Comparison of ENCODE assay signal across 8 cellular contexts in the genomic region with DNA sequence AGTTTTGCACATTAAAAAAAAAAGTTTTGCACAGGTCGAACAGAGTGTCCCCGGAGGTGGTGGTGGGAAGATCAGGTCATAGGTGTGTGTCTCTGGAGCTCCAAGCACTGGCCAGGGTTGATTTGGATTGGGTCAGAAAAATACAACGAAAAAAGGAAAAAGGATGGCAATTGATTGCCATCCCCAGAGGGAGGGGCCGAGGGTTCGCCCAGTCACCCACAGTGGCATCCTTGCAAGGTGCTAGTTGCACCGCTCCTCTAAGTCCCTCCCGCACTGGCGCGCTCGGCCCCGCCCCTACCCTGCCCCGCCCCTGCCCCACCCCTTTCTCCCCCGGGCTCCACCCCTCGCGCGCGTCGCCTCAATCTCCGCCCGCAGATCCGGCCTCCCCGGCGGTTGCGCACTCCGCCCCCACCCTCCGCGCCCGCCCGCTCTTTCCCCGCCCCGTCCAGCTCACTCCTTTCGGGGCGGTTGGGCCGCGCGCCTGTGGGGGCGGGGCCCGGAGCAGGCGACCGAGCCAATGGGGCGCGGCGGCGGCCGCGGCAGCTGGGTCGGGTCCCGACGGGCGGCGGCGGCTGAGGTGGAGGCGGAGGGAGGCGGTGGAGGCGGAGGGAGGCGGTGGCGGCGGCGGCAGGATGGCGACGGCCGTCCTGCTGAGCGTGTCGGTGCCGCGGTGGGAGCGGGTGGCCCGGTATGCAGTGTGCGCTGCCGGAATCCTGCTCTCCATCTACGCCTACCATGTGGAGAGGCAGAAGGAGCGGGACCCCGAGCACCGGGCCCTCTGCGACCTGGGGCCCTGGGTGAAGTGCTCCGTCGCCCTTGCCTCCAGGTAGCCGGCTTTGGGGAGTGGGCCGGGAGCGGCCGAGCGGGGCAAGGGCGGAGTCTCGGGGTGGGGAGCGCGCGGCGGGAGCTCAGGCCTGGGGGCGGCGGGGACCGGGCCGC. TPM values are rescaled to one million over a fixed set of nuclear protein-coding genes. Genes with fewer than 3 reads are reported as not detected.
A peak's percentile ranks its signal among the peaks of the same experiment; 100 is the strongest.
DNase-seq lines count a peak whose midpoint lies in the region; ATAC-seq and TF ChIP-seq lines count a peak whose summit lies in the region.

No MANE protein-coding gene starts in this region.

- no peaks in the 10 kb centered on the region for H3K36me3 Mint-ChIP-seq in activated T-helper 17 cell treated with anti-CD3 and anti-CD28 coated beads, Interleukin-2, amount 50 U/mL, for 72 hours (ENCODE audit: low read depth)
- H3K36me3 Mint-ChIP-seq in neural crest cell (ENCODE audit: low read depth): no peaks in the 10 kb centered on the region

- no peaks in the 10 kb centered on the region for H3K27me3 Mint-ChIP-seq in activated T-helper 17 cell treated with anti-CD3 and anti-CD28 coated beads, Interleukin-2, amount 50 U/mL, for 72 hours
- H3K27me3 Mint-ChIP-seq in neural crest cell (ENCODE audit: low read depth): no peaks in the 10 kb centered on the region
- H3K27me3 Mint-ChIP-seq in stimulated activated naive CD8-positive, alpha-beta T cell treated with anti-CD3 and anti-CD28 coated beads, Interleukin-15, amount 100 ng/mL, for 72 hours: no peaks in the 10 kb centered on the region

- H3K9me3 Mint-ChIP-seq in activated T-helper 17 cell treated with anti-CD3 and anti-CD28 coated beads, Interleukin-2, amount 50 U/mL, for 72 hours: no peaks in the 10 kb centered on the region
- no peaks in the 10 kb centered on the region for H3K9me3 Mint-ChIP-seq in neural crest cell
- H3K9me3 Mint-ChIP-seq in stimulated activated naive CD8-positive, alpha-beta T cell treated with anti-CD3 and anti-CD28 coated beads, Interleukin-15, amount 100 ng/mL, for 72 hours: peaks cover 0 to 3% of the 10 kb centered on the region in 2 donors

- H3K27ac Mint-ChIP-seq in activated T-helper 17 cell treated with anti-CD3 and anti-CD28 coated beads, Interleukin-2, amount 50 U/mL, for 72 hours: no peak overlapping the region
- H3K27ac Mint-ChIP-seq in neural crest cell (ENCODE audit: unreplicated experiment): no peak overlapping the region
- H3K27ac Mint-ChIP-seq in stimulated activated naive CD8-positive, alpha-beta T cell treated with anti-CD3 and anti-CD28 coated beads, Interleukin-15, amount 100 ng/mL, for 72 hours: peak overlapping the region; percentile 63 to 92

- H3K4me1 Mint-ChIP-seq in activated T-helper 17 cell treated with anti-CD3 and anti-CD28 coated beads, Interleukin-2, amount 50 U/mL, for 72 hours: peaks cover 7% of the 10 kb centered on the region
- peaks cover 14% of the 10 kb centered on the region for H3K4me1 Mint-ChIP-seq in neural crest cell
- H3K4me1 Mint-ChIP-seq in stimulated activated naive CD8-positive, alpha-beta T cell treated with anti-CD3 and anti-CD28 coated beads, Interleukin-15, amount 100 ng/mL, for 72 hours: peaks cover 16% of the 10 kb centered on the region

- H3K4me3 Mint-ChIP-seq in activated T-helper 17 cell treated with anti-CD3 and anti-CD28 coated beads, Interleukin-2, amount 50 U/mL, for 72 hours: peak overlapping the region; percentile 90
- H3K4me3 Mint-ChIP-seq in neural crest cell: peak overlapping the region; percentile 81
- H3K4me3 Mint-ChIP-seq in stimulated activated naive CD8-positive, alpha-beta T cell treated with anti-CD3 and anti-CD28 coated beads, Interleukin-15, amount 100 ng/mL, for 72 hours: peak overlapping the region; percentile 77 to 84

- TF ChIP-seq CTCF in neural crest cell (conservative IDR thresholded peaks at IDR 0.05): peak; percentile 49

- DNase-seq in ELF-1 (ENCODE audit: low read depth, low spot score) (peak; percentile 71), GOT3 (lab: John Stamatoyannopoulos, UW) (peak; percentile 85), Kasumi-1 (lab: John Stamatoyannopoulos, UW) (peak; percentile 81 to 83), RPMI7951 (ENCODE audit: low read depth) (peak; percentile 90), fibroblast of peridontal ligament (ENCODE audit: extremely low read depth) (peak; percentile 80), neural crest cell (ENCODE audit: low read depth, low spot score) (peak; percentile 79)
- DNase-seq in stimulated activated naive CD8-positive, alpha-beta T cell treated with anti-CD3 and anti-CD28 coated beads, Interleukin-15, amount 100 ng/mL, for 72 hours: peak; percentile 86 to 90

- ATAC-seq in activated T-helper 17 cell treated with anti-CD3 and anti-CD28 coated beads, Interleukin-2, amount 50 U/mL, for 72 hours (replicated peaks): peak; percentile 90
- peak; percentile 91 for ATAC-seq in stimulated activated naive CD8-positive, alpha-beta T cell treated with anti-CD3 and anti-CD28 coated beads, Interleukin-15, amount 100 ng/mL, for 72 hours

RNA-seq across cellular contexts. Expression of a gene that starts 31.5 kb away (rescaled TPM):
- total RNA-seq in RPMI7951 (2014; rRNA removed; shearing (Covaris generic)): 5.1 and 6.8 TPM in 2 replicates
- 10 to 100 TPM in 1 of 2 donors, 1 to 10 TPM in 1; 6.1 to 13.7 TPM for total RNA-seq in activated T-helper 17 cell treated with anti-CD3 and anti-CD28 coated beads, Interleukin-2, amount 50 U/mL, for 72 hours
- 33.0 and 38.1 TPM in 2 replicates for total RNA-seq in neural crest cell

RNA-seq across cellular contexts. Expression of a gene that starts 47.2 kb away (rescaled TPM):
- total RNA-seq in RPMI7951 (2014; rRNA removed; shearing (Covaris generic)): 2.4 and 3.7 TPM in 2 replicates
- total RNA-seq in activated T-helper 17 cell treated with anti-CD3 and anti-CD28 coated beads, Interleukin-2, amount 50 U/mL, for 72 hours: 1 to 10 TPM; 1.8 to 6.2 TPM
- 26.0 and 27.7 TPM in 2 replicates for total RNA-seq in neural crest cell

Comparison
In these comparisons a context has a peak if more than half of its experiments do, and no peak if none do; other contexts are left out.
1. Peak in every context shown above with its lines: DNase-seq and ATAC-seq.
2. H3K27ac Mint-ChIP-seq: peak in stimulated activated naive CD8-positive, alpha-beta T cell treated with anti-CD3 and anti-CD28 coated beads, Interleukin-15, amount 100 ng/mL, for 72 hours (2 of 2); none in activated T-helper 17 cell treated with anti-CD3 and anti-CD28 coated beads, Interleukin-2, amount 50 U/mL, for 72 hours (single experiment) and neural crest cell (single experiment).